In the genomic region with DNA sequence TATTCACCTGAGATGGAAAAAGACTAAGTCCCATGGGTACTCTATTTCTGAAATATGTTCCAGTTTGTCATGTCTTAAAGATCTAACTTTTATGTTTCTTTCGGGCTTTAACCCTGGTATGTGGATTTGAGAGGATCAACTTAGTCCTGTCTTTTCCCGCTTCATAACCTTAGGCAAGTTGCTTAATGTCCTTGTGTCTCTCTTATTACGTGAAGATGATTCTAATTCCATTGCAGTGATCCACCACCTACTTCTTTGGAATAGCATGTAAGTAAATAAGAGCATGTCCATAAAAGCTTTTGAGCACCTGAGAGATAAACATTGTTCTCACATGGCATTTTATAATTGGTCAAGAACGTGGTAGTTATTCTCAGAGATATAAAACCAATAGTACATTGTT, we compare ENCODE assay signal across 38 cellular contexts. TPM values are rescaled to one million over a fixed set of nuclear protein-coding genes. Genes with fewer than 3 reads are reported as not detected.
"Had no signal": no experiment of that assay in that cellular context is flagged by ENCODE, and none has a peak within 500 bp of the region (broad histone marks: within the 10 kb centered on the region; RNA-seq: fewer than 3 reads in every experiment).

No MANE protein-coding gene starts in this region.

- H3K4me3 ChIP-seq: ascending aorta, cardiac muscle cell had no signal

- H3K27me3 ChIP-seq: ascending aorta, cardiac muscle cell had no signal

- H3K36me3 Mint-ChIP-seq: activated CD4-positive, alpha-beta memory T cell treated with anti-CD3 and anti-CD28 coated beads for 36 hours; activated naive CD4-positive, alpha-beta T cell treated with anti-CD3 and anti-CD28 coated beads, Interleukin-2, amount 50 U/mL, for 24 hours; activated naive CD8-positive, alpha-beta T cell; activated naive CD8-positive, alpha-beta T cell treated with anti-CD3 and anti-CD28 coated beads, Interleukin-2, amount 10 ng/mL, durations not matched to agents 7 days and 5 days; brain had no signal

- H3K27me3 Mint-ChIP-seq: activated B cell treated with CpG ODN at 0.5 μM for 24 hours; activated CD4-positive, alpha-beta memory T cell treated with anti-CD3 and anti-CD28 coated beads for 36 hours; activated CD4-positive, alpha-beta T cell treated with anti-CD3 and anti-CD28 coated beads, Interleukin-2, amount 10 ng/mL, durations not matched to agents 24 days and 14 days; activated CD8-positive, alpha-beta T cell treated with anti-CD3 and anti-CD28 coated beads for 36 hours; activated naive CD8-positive, alpha-beta T cell; activated naive CD8-positive, alpha-beta T cell treated with anti-CD3 and anti-CD28 coated beads, Interleukin-2, amount 10 ng/mL, durations not matched to agents 7 days and 5 days; activated naive CD8-positive, alpha-beta T cell treated with anti-CD3 and anti-CD28 coated beads, Interleukin-2, amount 50 U/mL, for 24 hours; central memory CD8-positive, alpha-beta T cell had no signal

- DNase-seq: activated B cell treated with CpG ODN at 0.5 μM for 24 hours; activated CD4-positive, alpha-beta memory T cell treated with anti-CD3 and anti-CD28 coated beads for 36 hours; activated CD4-positive, alpha-beta T cell treated with anti-CD3 and anti-CD28 coated beads for 4 hours; activated CD4-positive, alpha-beta T cell treated with anti-CD3 and anti-CD28 coated beads, Interleukin-2, amount 10 ng/mL, durations not matched to agents 24 days and 14 days; activated CD4-positive, alpha-beta T cell treated with anti-CD3 and anti-CD28 coated beads, Interleukin-2, amount 50 U/mL, for 1 hour; activated CD4-positive, alpha-beta T cell treated with anti-CD3 and anti-CD28 coated beads, Interleukin-2, amount 50 U/mL, for 4 hours; activated CD4-positive, CD25-positive, alpha-beta regulatory T cell treated with anti-CD3 and anti-CD28 coated beads, Interleukin-2, amount 50 U/mL, for 72 hours; activated CD8-positive, alpha-beta memory T cell treated with anti-CD3 and anti-CD28 coated beads, Interleukin-2, amount 50 U/mL, for 4 hours; activated CD8-positive, alpha-beta T cell treated with anti-CD3 and anti-CD28 coated beads for 36 hours; activated effector memory CD4-positive, alpha-beta T cell treated with anti-CD3 and anti-CD28 coated beads, Interleukin-2, amount 50 U/mL, for 16 hours; activated gamma-delta T cell treated with Interleukin-2 at 50 U/mL for 16 hours; activated naive CD4-positive, alpha-beta T cell; activated naive CD4-positive, alpha-beta T cell treated with anti-CD3 and anti-CD28 coated beads for 36 hours; activated naive CD8-positive, alpha-beta T cell treated with anti-CD3 and anti-CD28 coated beads, Interleukin-2, amount 10 ng/mL, durations not matched to agents 7 days and 5 days; activated naive CD8-positive, alpha-beta T cell treated with anti-CD3 and anti-CD28 coated beads, Interleukin-2, amount 50 U/mL, for 24 hours; activated T-cell treated with anti-CD3 and anti-CD28 coated beads for 4 hours; activated T-cell treated with anti-CD3 and anti-CD28 coated beads, Interleukin-2, amount 50 U/mL, for 1 hour; activated T-cell treated with anti-CD3 and anti-CD28 coated beads, Interleukin-2, amount 50 U/mL, for 4 hours; activated T-cell treated with anti-CD3 and anti-CD28 coated beads, Interleukin-2, amount 50 U/mL, for 72 hours; amygdala; anterior cingulate cortex; caudate nucleus; T-helper 1 cell; T-helper 2 cell; T-helper 9 cell had no signal

- H3K9me3 Mint-ChIP-seq: activated B cell treated with CpG ODN at 0.5 μM for 24 hours; activated CD4-positive, alpha-beta memory T cell treated with anti-CD3 and anti-CD28 coated beads for 36 hours; activated CD8-positive, alpha-beta T cell treated with anti-CD3 and anti-CD28 coated beads for 36 hours; activated naive CD4-positive, alpha-beta T cell treated with anti-CD3 and anti-CD28 coated beads for 36 hours; activated naive CD4-positive, alpha-beta T cell treated with anti-CD3 and anti-CD28 coated beads, Interleukin-2, amount 50 U/mL, for 24 hours; activated naive CD8-positive, alpha-beta T cell treated with anti-CD3 and anti-CD28 coated beads, Interleukin-2, amount 50 U/mL, for 24 hours; activated T-cell treated with anti-CD3 and anti-CD28 coated beads, Interleukin-2, amount 50 U/mL, for 4 hours; activated T-cell treated with anti-CD3 and anti-CD28 coated beads, Interleukin-2, amount 50 U/mL, for 72 hours; activated T-helper 1 cell treated with anti-CD3 and anti-CD28 coated beads, Interleukin-12 subunit alpha, Interleukin-12 subunit beta, Interleukin-2, Interleukin-4 antibody, amounts not matched to agents 30 ng/mL and 10 ng/mL and 1 ng/mL, durations not matched to agents 14 hours and 24 hours and 36 hours; activated T-helper 17 cell treated with anti-CD3 and anti-CD28 coated beads, Interleukin-2, amount 50 U/mL, for 72 hours; brain; central memory CD8-positive, alpha-beta T cell; T-helper 1 cell treated with Interleukin-12 subunit alpha and Interleukin-12 subunit beta and Interleukin-4 antibody, amounts not matched to agents 30 μg/mL and 1 μg/mL, for 36 hours; T-helper 2 cell treated with Interferon-gamma antibody and Interleukin-4, amounts not matched to agents 5 μg/mL and 100 μg/mL, for 36 hours had no signal

- H3K36me3 ChIP-seq: cardiac muscle cell had no signal

- FAIRE-seq: bronchial epithelial cell, TTC549 had no signal

- H3K27ac Mint-ChIP-seq: activated B cell treated with CpG ODN at 0.5 μM for 24 hours; activated CD4-positive, alpha-beta memory T cell treated with anti-CD3 and anti-CD28 coated beads for 36 hours; activated CD4-positive, alpha-beta T cell treated with anti-CD3 and anti-CD28 coated beads, Interleukin-2, amount 10 ng/mL, durations not matched to agents 24 days and 14 days; activated CD8-positive, alpha-beta T cell treated with anti-CD3 and anti-CD28 coated beads for 36 hours; activated naive CD4-positive, alpha-beta T cell treated with anti-CD3 and anti-CD28 coated beads for 36 hours; activated naive CD4-positive, alpha-beta T cell treated with anti-CD3 and anti-CD28 coated beads, Interleukin-2, amount 50 U/mL, for 24 hours; activated naive CD8-positive, alpha-beta T cell; activated naive CD8-positive, alpha-beta T cell treated with anti-CD3 and anti-CD28 coated beads, Interleukin-2, amount 10 ng/mL, durations not matched to agents 7 days and 5 days; activated naive CD8-positive, alpha-beta T cell treated with anti-CD3 and anti-CD28 coated beads, Interleukin-2, amount 50 U/mL, for 24 hours; activated T-cell treated with anti-CD3 and anti-CD28 coated beads, Interleukin-2, amount 50 U/mL, for 72 hours; activated T-helper 1 cell treated with anti-CD3 and anti-CD28 coated beads, Interleukin-12 subunit alpha, Interleukin-12 subunit beta, Interleukin-2, Interleukin-4 antibody, amounts not matched to agents 30 ng/mL and 10 ng/mL and 1 ng/mL, durations not matched to agents 14 hours and 24 hours and 36 hours; activated T-helper 17 cell treated with anti-CD3 and anti-CD28 coated beads, Interleukin-2, amount 50 U/mL, for 72 hours; brain; T-helper 1 cell treated with Interleukin-12 subunit alpha and Interleukin-12 subunit beta and Interleukin-4 antibody, amounts not matched to agents 30 μg/mL and 1 μg/mL, for 36 hours; T-helper 2 cell treated with Interferon-gamma antibody and Interleukin-4, amounts not matched to agents 5 μg/mL and 100 μg/mL, for 36 hours had no signal

- H3K4me3 Mint-ChIP-seq: activated B cell treated with CpG ODN at 0.5 μM for 24 hours; activated CD4-positive, alpha-beta memory T cell treated with anti-CD3 and anti-CD28 coated beads for 36 hours; activated CD4-positive, alpha-beta T cell treated with anti-CD3 and anti-CD28 coated beads, Interleukin-2, amount 10 ng/mL, durations not matched to agents 24 days and 14 days; activated CD8-positive, alpha-beta T cell treated with anti-CD3 and anti-CD28 coated beads for 36 hours; activated naive CD4-positive, alpha-beta T cell treated with anti-CD3 and anti-CD28 coated beads for 36 hours; activated naive CD4-positive, alpha-beta T cell treated with anti-CD3 and anti-CD28 coated beads, Interleukin-2, amount 50 U/mL, for 24 hours; activated naive CD8-positive, alpha-beta T cell; activated naive CD8-positive, alpha-beta T cell treated with anti-CD3 and anti-CD28 coated beads, Interleukin-2, amount 10 ng/mL, durations not matched to agents 7 days and 5 days; activated naive CD8-positive, alpha-beta T cell treated with anti-CD3 and anti-CD28 coated beads, Interleukin-2, amount 50 U/mL, for 24 hours; activated T-cell treated with anti-CD3 and anti-CD28 coated beads, Interleukin-2, amount 50 U/mL, for 4 hours; activated T-cell treated with anti-CD3 and anti-CD28 coated beads, Interleukin-2, amount 50 U/mL, for 72 hours; activated T-helper 1 cell treated with anti-CD3 and anti-CD28 coated beads, Interleukin-12 subunit alpha, Interleukin-12 subunit beta, Interleukin-2, Interleukin-4 antibody, amounts not matched to agents 30 ng/mL and 10 ng/mL and 1 ng/mL, durations not matched to agents 14 hours and 24 hours and 36 hours; activated T-helper 17 cell treated with anti-CD3 and anti-CD28 coated beads, Interleukin-2, amount 50 U/mL, for 72 hours; brain; central memory CD8-positive, alpha-beta T cell; T-helper 1 cell treated with Interleukin-12 subunit alpha and Interleukin-12 subunit beta and Interleukin-4 antibody, amounts not matched to agents 30 μg/mL and 1 μg/mL, for 36 hours; T-helper 2 cell treated with Interferon-gamma antibody and Interleukin-4, amounts not matched to agents 5 μg/mL and 100 μg/mL, for 36 hours had no signal

- H3K9me3 ChIP-seq: ascending aorta had no signal

- ATAC-seq: activated CD8-positive, alpha-beta T cell treated with anti-CD3 and anti-CD28 coated beads for 36 hours; activated naive CD8-positive, alpha-beta T cell treated with anti-CD3 and anti-CD28 coated beads, Interleukin-2, amount 50 U/mL, for 24 hours; activated T-cell treated with anti-CD3 and anti-CD28 coated beads, Interleukin-2, amount 50 U/mL, for 4 hours; activated T-cell treated with anti-CD3 and anti-CD28 coated beads, Interleukin-2, amount 50 U/mL, for 72 hours; activated T-helper 17 cell treated with anti-CD3 and anti-CD28 coated beads, Interleukin-2, amount 50 U/mL, for 72 hours had no signal

- H3K4me1 ChIP-seq: ascending aorta had no signal

- H3K4me1 Mint-ChIP-seq: activated CD4-positive, alpha-beta T cell treated with anti-CD3 and anti-CD28 coated beads, Interleukin-2, amount 10 ng/mL, durations not matched to agents 24 days and 14 days; activated naive CD4-positive, alpha-beta T cell treated with anti-CD3 and anti-CD28 coated beads, Interleukin-2, amount 50 U/mL, for 24 hours; activated naive CD8-positive, alpha-beta T cell treated with anti-CD3 and anti-CD28 coated beads, Interleukin-2, amount 10 ng/mL, durations not matched to agents 7 days and 5 days; activated naive CD8-positive, alpha-beta T cell treated with anti-CD3 and anti-CD28 coated beads, Interleukin-2, amount 50 U/mL, for 24 hours; activated T-helper 17 cell treated with anti-CD3 and anti-CD28 coated beads, Interleukin-2, amount 50 U/mL, for 72 hours; central memory CD8-positive, alpha-beta T cell had no signal

- H3K27ac ChIP-seq: ascending aorta, cardiac muscle cell, VCaP had no signal

RNA-seq across cellular contexts. Expression of a gene that starts 23.0 kb away (rescaled TPM):
- total RNA-seq: activated B cell treated with CpG ODN at 0.5 μM for 24 hours; activated T-helper 17 cell treated with anti-CD3 and anti-CD28 coated beads, Interleukin-2, amount 50 U/mL, for 72 hours had no signal
